In genomic region chr17:40327735-40328385, GRCh38 we compare ENCODE assay signal across 1 cellular context.
TF ChIP-seq lines count a peak whose summit lies in the region.

No MANE protein-coding gene starts in this region.

TF ChIP-seq in HepG2, 621 proteins besides CTCF, POLR2A, EP300 and RAD21 (continued from another document):
- TF ChIP-seq ZBTB4 (CRISPR knock-in tag; IDR thresholded peaks at IDR 0.05; ENCODE audit: borderline replicate concordance) (no peak), EHMT2 (IDR thresholded peaks at IDR 0.05; ENCODE audit: borderline replicate concordance, low read depth, low read length) (no peak), ZNF264 (CRISPR knock-in tag; IDR thresholded peaks at IDR 0.05) (no peak), PHF8 (CRISPR knock-in tag; IDR thresholded peaks at IDR 0.05) (no peak), IKZF1 (IDR thresholded peaks at IDR 0.05) (no peak), ZNF687 (CRISPR knock-in tag; IDR thresholded peaks at IDR 0.05) (peak; percentile 62), ZNF275 (CRISPR knock-in tag; IDR thresholded peaks at IDR 0.05; ENCODE audit: borderline replicate concordance) (no peak), THAP11 (CRISPR knock-in tag; IDR thresholded peaks at IDR 0.05) (no peak), ZXDC (CRISPR knock-in tag; IDR thresholded peaks at IDR 0.05) (no peak)
